11 cellular contexts compared by ENCODE assay signal in the genomic region with DNA sequence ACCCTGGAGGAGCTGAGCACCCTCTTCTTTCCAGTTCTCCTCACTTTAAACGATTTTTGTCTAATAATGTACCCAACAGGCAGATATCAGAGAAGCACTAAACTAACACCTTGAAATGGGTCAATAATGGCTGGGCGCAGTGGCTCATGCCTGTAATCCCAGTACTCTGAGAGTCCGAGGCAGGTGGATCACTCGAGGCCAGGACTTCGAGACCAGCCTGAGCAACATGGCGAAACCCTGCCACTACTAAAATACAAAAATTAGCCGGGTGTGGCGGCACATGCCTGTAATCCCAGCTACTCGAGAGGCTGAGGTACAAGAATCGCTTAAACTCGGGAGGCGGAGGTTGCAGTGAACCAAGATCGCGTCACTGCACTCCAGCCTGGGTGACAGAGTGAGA. TPM values are rescaled to one million over a fixed set of nuclear protein-coding genes. Genes with fewer than 3 reads are reported as not detected.
DNase-seq lines count a peak whose midpoint lies in the region; ATAC-seq and TF ChIP-seq lines count a peak whose summit lies in the region.
"Had no signal": no experiment of that assay in that cellular context is flagged by ENCODE, and none has a peak within 500 bp of the region (broad histone marks: within the 10 kb centered on the region; RNA-seq: fewer than 3 reads in every experiment).

No MANE protein-coding gene starts in this region.

- H3K4me3 Mint-ChIP-seq in HFFc6 = peak overlapping the region; percentile 79
- H3K4me3 Mint-ChIP-seq in MCF 10A (ENCODE audit: unreplicated experiment) = peak overlapping the region; percentile 73
- H3K4me3 Mint-ChIP-seq: activated CD8-positive, alpha-beta memory T cell treated with anti-CD3 and anti-CD28 coated beads, Interleukin-2, amount 10 ng/mL, durations not matched to agents 7 days and 5 days had no signal

- no peak for TF ChIP-seq CTCF in HFFc6 (IDR thresholded peaks at IDR 0.05)
- TF ChIP-seq CTCF in MCF 10A (IDR thresholded peaks at IDR 0.05; ENCODE audit: unreplicated experiment) = no peak
- TF ChIP-seq CTCF in testis (IDR thresholded peaks at IDR 0.05) = no peak

- 87 to 93% methylated on average over 12 to 13 of the region's 14 CpGs for WGBS in mesodermal cell (ENCODE audit: insufficient coverage in 2 of 2), 2 experiments
- 85 to 88% methylated on average over 14 of the region's 14 CpGs for WGBS in testis, 2 donors

- no peaks in the 10 kb centered on the region for H3K27me3 ChIP-seq in testis

- H3K27ac Mint-ChIP-seq in HFFc6 (peak overlapping the region; percentile 97), MCF 10A (ENCODE audit: low read depth, unreplicated experiment) (peak overlapping the region; percentile 95)
- H3K27ac Mint-ChIP-seq: activated CD8-positive, alpha-beta memory T cell treated with anti-CD3 and anti-CD28 coated beads, Interleukin-2, amount 10 ng/mL, durations not matched to agents 7 days and 5 days had no signal

- ATAC-seq in GM18861 (IDR thresholded peaks at IDR 0.05; ENCODE audit: unreplicated experiment) = no peak
- no peak for ATAC-seq in HG02870 (IDR thresholded peaks at IDR 0.05; ENCODE audit: unreplicated experiment)
- ATAC-seq: activated CD8-positive, alpha-beta memory T cell treated with anti-CD3 and anti-CD28 coated beads, Interleukin-2, amount 10 ng/mL, durations not matched to agents 7 days and 5 days had no signal

- H3K9me3 ChIP-seq in mesodermal cell (ENCODE audit: control insufficient read depth, low read length) (no peaks in the 10 kb centered on the region), testis (no peaks in the 10 kb centered on the region)

- POLR2A ChIA-PET in MCF 10A (lab: Yijun Ruan, JAX) = interaction anchor here (0.7 to 5.3 kb wide), 8 partner anchors 10 to 305 kb away, joined by 3 to 31 read pairs (median 4); partner anchors contain the start of gene ZFHX3

- H3K36me3 ChIP-seq in mesodermal cell (ENCODE audit: control insufficient read depth, insufficient read depth, low read length) = no peaks in the 10 kb centered on the region
- H3K36me3 ChIP-seq in testis (ENCODE audit: low read depth, missing control alignments) = no peaks in the 10 kb centered on the region

- no peak for DNase-seq in HFFc6
- no peak for DNase-seq in MCF 10A (ENCODE audit: unreplicated experiment)
- DNase-seq in testis = no peak
- DNase-seq in ureter (ENCODE audit: low spot score) = no peak
- DNase-seq in NCI-H2196 treated with DMSO at 0.1 percent for 48 hours (lab: John Stamatoyannopoulos, UW; ENCODE audit: unreplicated experiment) = no peak
- DNase-seq: activated CD8-positive, alpha-beta memory T cell treated with anti-CD3 and anti-CD28 coated beads, Interleukin-2, amount 10 ng/mL, durations not matched to agents 7 days and 5 days; DND-41; NCI-H2029 treated with DMSO at 0.1 percent for 48 hours had no signal

- no TSS peak for BruUV-seq in MCF 10A (replicated peaks; lab: Mats Ljungman, UMichigan)

- H3K4me1 Mint-ChIP-seq in HFFc6 (ENCODE audit: low read depth) = peaks cover 81% of the 10 kb centered on the region
- peaks cover 66% of the 10 kb centered on the region for H3K4me1 Mint-ChIP-seq in MCF 10A (ENCODE audit: insufficient read depth, unreplicated experiment)
- H3K4me1 Mint-ChIP-seq: activated CD8-positive, alpha-beta memory T cell treated with anti-CD3 and anti-CD28 coated beads, Interleukin-2, amount 10 ng/mL, durations not matched to agents 7 days and 5 days had no signal

- intact Hi-C loops in MCF 10A (cut with micrococcal nuclease) (loop anchor here (2.0 kb wide), 1 partner anchor 56 kb away; no protein-coding TSS in a partner anchor), testis (cut with DNase I; ENCODE audit: low total_unique reads) (no loop called here)

- H3K27me3 Mint-ChIP-seq in HFFc6 (ENCODE audit: insufficient read depth) (peaks cover 4% of the 10 kb centered on the region), MCF 10A (ENCODE audit: insufficient read depth, unreplicated experiment) (no peaks in the 10 kb centered on the region)
- H3K27me3 Mint-ChIP-seq: activated CD8-positive, alpha-beta memory T cell treated with anti-CD3 and anti-CD28 coated beads, Interleukin-2, amount 10 ng/mL, durations not matched to agents 7 days and 5 days had no signal

- no peak overlapping the region for H3K4me3 ChIP-seq in mesodermal cell (ENCODE audit: extremely low read depth, insufficient read depth, low read length, poor library complexity, severe bottlenecking)
- H3K4me3 ChIP-seq in testis = no peak overlapping the region

- H3K4me1 ChIP-seq in mesodermal cell (ENCODE audit: control insufficient read depth, insufficient read depth, low read length, poor library complexity, severe bottlenecking) (peaks cover 57% of the 10 kb centered on the region), testis (peaks cover 21% of the 10 kb centered on the region)

- CTCF ChIA-PET in MCF 10A (lab: Yijun Ruan, JAX) = interaction anchor here (0.9 to 4.0 kb wide), 5 partner anchors 17 to 888 kb away, joined by 3 to 22 read pairs (median 4); no protein-coding TSS in a partner anchor

- H3K27ac ChIP-seq in mesodermal cell (ENCODE audit: low read depth, low read length, severe bottlenecking) = peak overlapping the region; percentile 96
- H3K27ac ChIP-seq in testis = peak overlapping the region; percentile 24 to 79

- H3K9me3 Mint-ChIP-seq in HFFc6 (no peaks in the 10 kb centered on the region), MCF 10A (ENCODE audit: unreplicated experiment) (no peaks in the 10 kb centered on the region)

- H3K36me3 Mint-ChIP-seq in HFFc6 (ENCODE audit: low read depth) = no peaks in the 10 kb centered on the region; the same call in 1 of the 2 replicates
- H3K36me3 Mint-ChIP-seq in MCF 10A (ENCODE audit: insufficient read depth, unreplicated experiment) = peaks cover 3% of the 10 kb centered on the region
- H3K36me3 Mint-ChIP-seq: activated CD8-positive, alpha-beta memory T cell treated with anti-CD3 and anti-CD28 coated beads, Interleukin-2, amount 10 ng/mL, durations not matched to agents 7 days and 5 days had no signal

- no peak for TF ChIP-seq POLR2A in testis (IDR thresholded peaks at IDR 0.05)

RNA-seq across cellular contexts. Expression of gene ZFHX3, which starts 57.4 kb away (rescaled TPM):
- total RNA-seq in HFFc6 (2021; fragmentation: NEBNext Ultra II Directional; extraction: Animal tissue kit (Norgen Biotek cat#: 25700)) = 10 to 100 TPM; 14.5 to 25.8 (median 15.8) TPM
- total RNA-seq in MCF 10A (2022) (21.1 and 27.4 TPM in 2 replicates), testis (10 to 100 TPM; 15.7 to 19.9 TPM), ureter (60.8 TPM)
- 5.9 TPM for polyA plus RNA-seq in mesodermal cell (2013, experiment 1 of 2)
- 4.4 TPM for polyA plus RNA-seq in mesodermal cell (2013, experiment 2 of 2)
- 3.3 TPM for polyA plus RNA-seq in testis (ENCODE audit: insufficient read depth, low read depth, low replicate concordance)
